In the genomic region with DNA sequence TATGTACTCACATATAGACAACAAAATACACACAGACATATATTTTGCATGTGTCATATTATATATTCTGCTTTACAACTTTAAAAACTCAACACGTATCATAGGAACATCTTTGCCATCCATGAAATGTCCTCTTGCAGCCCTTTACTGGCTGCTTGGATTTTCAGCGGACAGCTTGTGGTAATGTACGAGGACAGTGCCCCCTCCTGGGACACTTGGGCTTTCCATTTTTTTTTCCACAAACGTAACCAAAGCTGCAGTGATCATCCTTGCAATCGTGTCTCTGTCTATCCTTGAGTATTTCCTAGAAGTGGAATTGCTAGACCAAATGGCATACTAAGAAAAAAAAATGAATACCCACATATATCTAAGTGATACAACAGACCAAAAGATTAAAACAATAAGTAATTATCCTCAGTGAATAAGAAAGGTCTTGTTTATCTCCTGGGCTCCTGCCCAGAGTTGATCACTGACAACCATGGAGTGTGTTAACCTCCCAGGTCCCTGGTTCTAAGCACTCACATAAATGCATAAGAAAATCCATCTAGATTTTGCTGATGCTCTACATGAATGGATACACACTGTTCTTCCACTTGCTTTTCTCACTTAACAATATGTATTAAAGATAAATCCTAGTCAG, we compare ENCODE assay signal across 9 cellular contexts. TPM values are rescaled to one million over a fixed set of nuclear protein-coding genes. Genes with fewer than 3 reads are reported as not detected.
DNase-seq lines count a peak whose midpoint lies in the region; ATAC-seq and TF ChIP-seq lines count a peak whose summit lies in the region.
"Had no signal": no experiment of that assay in that cellular context is flagged by ENCODE, and none has a peak within 500 bp of the region (broad histone marks: within the 10 kb centered on the region; RNA-seq: fewer than 3 reads in every experiment).

No MANE protein-coding gene starts in this region.

- no peak overlapping the region for H3K9ac ChIP-seq in colonic mucosa (ENCODE audit: low read depth in 2 of 2, low read length in 2 of 2)

- no peak overlapping the region for H3K4me3 ChIP-seq in colonic mucosa
- no peak overlapping the region for H3K4me3 ChIP-seq in lung
- no peak overlapping the region for H3K4me3 ChIP-seq in CD8-positive, alpha-beta memory T cell (ENCODE audit: low read length)

- no peaks in the 10 kb centered on the region for H3K4me1 Mint-ChIP-seq in CD8-positive, alpha-beta memory T cell

- H3K9me3 Mint-ChIP-seq in CD8-positive, alpha-beta memory T cell: peaks cover 0 to 2% (median 0%) of the 10 kb centered on the region in 5 donors

- H3K9me3 ChIP-seq in colonic mucosa: no peaks in the 10 kb centered on the region
- no peaks in the 10 kb centered on the region for H3K9me3 ChIP-seq in lung (ENCODE audit: control insufficient read depth in 2 of 2, insufficient read depth in 1 of 2, low read length in 1 of 2)
- no peaks in the 10 kb centered on the region for H3K9me3 ChIP-seq in CD8-positive, alpha-beta memory T cell (ENCODE audit: low read length)

- H3K27me3 Mint-ChIP-seq in CD8-positive, alpha-beta memory T cell: peaks cover 11 to 42% of the 10 kb centered on the region in 2 donors

- intact Hi-C loops in colonic mucosa (cut with DNase I): loop anchor here (10.0 kb wide), 1 partner anchor 247 kb away; no protein-coding TSS in a partner anchor

- TF ChIP-seq CTCF in colonic mucosa (IDR thresholded peaks at IDR 0.05): peak; percentile 42
- peak; percentile 8 for TF ChIP-seq CTCF in lung (IDR thresholded peaks at IDR 0.05; ENCODE audit: control extremely low read depth, extremely low read depth)

- CTCF ChIA-PET in CD8-positive, alpha-beta memory T cell (lab: Charles Lee): no interaction called here

- H3K36me3 Mint-ChIP-seq in CD8-positive, alpha-beta memory T cell: no peaks in the 10 kb centered on the region

- no peaks in the 10 kb centered on the region for H3K4me1 ChIP-seq in colonic mucosa
- H3K4me1 ChIP-seq in lung (ENCODE audit: control insufficient read depth in 2 of 2, insufficient read depth in 2 of 2, low read length in 2 of 2): no peaks in the 10 kb centered on the region
- H3K4me1 ChIP-seq in CD8-positive, alpha-beta memory T cell (ENCODE audit: insufficient read depth, low read length): no peaks in the 10 kb centered on the region

- H3K4me3 Mint-ChIP-seq in CD8-positive, alpha-beta memory T cell: no peak overlapping the region

- no peak for ATAC-seq in lung (ENCODE audit: insufficient read depth, low FRiP score)
- ATAC-seq in GM19395 (IDR thresholded peaks at IDR 0.05; ENCODE audit: unreplicated experiment): no peak

- 3 to 8% methylated on average over 5 of the region's 5 CpGs for WGBS in lung, 2 donors

- no peak overlapping the region for H3K27ac Mint-ChIP-seq in CD8-positive, alpha-beta memory T cell

- DNase-seq in SKM-1 treated with dmso at 0.1 percent for 144 hours (lab: John Stamatoyannopoulos, UW; ENCODE audit: unreplicated experiment): peak; percentile 25
- DNase-seq in SKM-1 (lab: John Stamatoyannopoulos, UW; ENCODE audit: unreplicated experiment): no peak
- DNase-seq in NCI-H82 (lab: John Stamatoyannopoulos, UW): peak; percentile 87
- DNase-seq in colonic mucosa: no peak
- DNase-seq in lung (ENCODE audit: low spot score): no peak
- no peak for DNase-seq in CD8-positive, alpha-beta memory T cell
- no peak for DNase-seq in activated naive CD4-positive, alpha-beta T cell treated with Interleukin-2 at 50 U/mL for 16 hours

- H3K36me3 ChIP-seq in colonic mucosa (no peaks in the 10 kb centered on the region), lung (ENCODE audit: control insufficient read depth in 2 of 2, insufficient read depth in 2 of 2, low read length in 2 of 2) (no peaks in the 10 kb centered on the region)
- no peaks in the 10 kb centered on the region for H3K36me3 ChIP-seq in CD8-positive, alpha-beta memory T cell (ENCODE audit: insufficient read depth, low read length)

- H3K27me3 ChIP-seq in colonic mucosa: no peaks in the 10 kb centered on the region
- no peaks in the 10 kb centered on the region for H3K27me3 ChIP-seq in lung (ENCODE audit: control insufficient read depth, insufficient read depth)
- H3K27me3 ChIP-seq in CD8-positive, alpha-beta memory T cell (ENCODE audit: insufficient read depth, low read length, poor library complexity, severe bottlenecking): no peaks in the 10 kb centered on the region

- H3K27ac ChIP-seq in colonic mucosa (no peak overlapping the region), lung (ENCODE audit: low read depth in 1 of 2, low read length in 1 of 2) (no peak overlapping the region)
- H3K27ac ChIP-seq in CD8-positive, alpha-beta memory T cell (ENCODE audit: low read depth, low read length): no peak overlapping the region

- POLR2A ChIA-PET in CD8-positive, alpha-beta memory T cell (lab: Charles Lee): no interaction called here

RNA-seq across cellular contexts. Expression of a gene that starts 18.1 kb away (rescaled TPM):
- not detected for total RNA-seq in colonic mucosa
- total RNA-seq in lung: 1 to 10 TPM in 1 of 2 donors, under 1 TPM in 1; 0.49 to 1.8 TPM
- polyA plus RNA-seq in lung: 1 to 10 TPM in 1 of 2 donors, under 1 TPM in 1; 0.31 to 5.6 TPM
- total RNA-seq in CD8-positive, alpha-beta memory T cell: not detected
- not detected for polyA plus RNA-seq in CD8-positive, alpha-beta memory T cell

RNA-seq across cellular contexts. Expression of a gene that starts 24.2 kb away (rescaled TPM):
- total RNA-seq in colonic mucosa: under 1 TPM in 1 of 2 donors, not detected in 1; 0.32 TPM
- total RNA-seq in lung: under 1 TPM in 1 of 2 donors, not detected in 1; 0.98 TPM
- 1 to 10 TPM in 1 of 2 donors, under 1 TPM in 1; 0.30 to 4.8 TPM for polyA plus RNA-seq in lung
- not detected for total RNA-seq in CD8-positive, alpha-beta memory T cell
- not detected for polyA plus RNA-seq in CD8-positive, alpha-beta memory T cell
- total RNA-seq: urinary bladder had no signal

Comparison
In these comparisons a context has a peak if more than half of its experiments do, and no peak if none do; other contexts are left out.
1. DNase-seq: peak in SKM-1 treated with dmso at 0.1 percent for 144 hours (single experiment) and NCI-H82 (single experiment); none in SKM-1 (single experiment), colonic mucosa (single experiment), lung (single experiment), CD8-positive, alpha-beta memory T cell (0 of 5) and activated naive CD4-positive, alpha-beta T cell treated with Interleukin-2 at 50 U/mL for 16 hours (single experiment).